In the genomic region with DNA sequence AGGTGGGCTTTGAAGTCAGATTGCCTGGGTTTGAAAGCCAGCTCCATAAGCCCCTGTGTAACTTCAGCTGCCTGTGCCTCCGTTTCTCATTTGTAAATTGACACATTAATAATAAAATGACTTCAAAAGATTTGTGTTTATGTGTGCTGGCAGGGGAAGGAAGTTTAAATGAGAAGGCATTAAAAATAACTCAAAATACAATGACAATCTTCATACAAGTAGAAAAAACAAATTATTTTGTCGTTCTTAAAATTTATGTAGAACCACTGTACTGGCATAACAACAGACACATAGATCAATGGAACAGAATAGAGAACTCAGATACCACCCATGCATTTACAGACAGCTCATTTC, we compare ENCODE assay signal across 1 cellular context.
TF ChIP-seq lines count a peak whose summit lies in the region.

No MANE protein-coding gene starts in this region.

TF ChIP-seq in HepG2, 621 proteins besides CTCF, POLR2A, EP300 and RAD21 (continued from another document):
- TF ChIP-seq, protein P1, sequence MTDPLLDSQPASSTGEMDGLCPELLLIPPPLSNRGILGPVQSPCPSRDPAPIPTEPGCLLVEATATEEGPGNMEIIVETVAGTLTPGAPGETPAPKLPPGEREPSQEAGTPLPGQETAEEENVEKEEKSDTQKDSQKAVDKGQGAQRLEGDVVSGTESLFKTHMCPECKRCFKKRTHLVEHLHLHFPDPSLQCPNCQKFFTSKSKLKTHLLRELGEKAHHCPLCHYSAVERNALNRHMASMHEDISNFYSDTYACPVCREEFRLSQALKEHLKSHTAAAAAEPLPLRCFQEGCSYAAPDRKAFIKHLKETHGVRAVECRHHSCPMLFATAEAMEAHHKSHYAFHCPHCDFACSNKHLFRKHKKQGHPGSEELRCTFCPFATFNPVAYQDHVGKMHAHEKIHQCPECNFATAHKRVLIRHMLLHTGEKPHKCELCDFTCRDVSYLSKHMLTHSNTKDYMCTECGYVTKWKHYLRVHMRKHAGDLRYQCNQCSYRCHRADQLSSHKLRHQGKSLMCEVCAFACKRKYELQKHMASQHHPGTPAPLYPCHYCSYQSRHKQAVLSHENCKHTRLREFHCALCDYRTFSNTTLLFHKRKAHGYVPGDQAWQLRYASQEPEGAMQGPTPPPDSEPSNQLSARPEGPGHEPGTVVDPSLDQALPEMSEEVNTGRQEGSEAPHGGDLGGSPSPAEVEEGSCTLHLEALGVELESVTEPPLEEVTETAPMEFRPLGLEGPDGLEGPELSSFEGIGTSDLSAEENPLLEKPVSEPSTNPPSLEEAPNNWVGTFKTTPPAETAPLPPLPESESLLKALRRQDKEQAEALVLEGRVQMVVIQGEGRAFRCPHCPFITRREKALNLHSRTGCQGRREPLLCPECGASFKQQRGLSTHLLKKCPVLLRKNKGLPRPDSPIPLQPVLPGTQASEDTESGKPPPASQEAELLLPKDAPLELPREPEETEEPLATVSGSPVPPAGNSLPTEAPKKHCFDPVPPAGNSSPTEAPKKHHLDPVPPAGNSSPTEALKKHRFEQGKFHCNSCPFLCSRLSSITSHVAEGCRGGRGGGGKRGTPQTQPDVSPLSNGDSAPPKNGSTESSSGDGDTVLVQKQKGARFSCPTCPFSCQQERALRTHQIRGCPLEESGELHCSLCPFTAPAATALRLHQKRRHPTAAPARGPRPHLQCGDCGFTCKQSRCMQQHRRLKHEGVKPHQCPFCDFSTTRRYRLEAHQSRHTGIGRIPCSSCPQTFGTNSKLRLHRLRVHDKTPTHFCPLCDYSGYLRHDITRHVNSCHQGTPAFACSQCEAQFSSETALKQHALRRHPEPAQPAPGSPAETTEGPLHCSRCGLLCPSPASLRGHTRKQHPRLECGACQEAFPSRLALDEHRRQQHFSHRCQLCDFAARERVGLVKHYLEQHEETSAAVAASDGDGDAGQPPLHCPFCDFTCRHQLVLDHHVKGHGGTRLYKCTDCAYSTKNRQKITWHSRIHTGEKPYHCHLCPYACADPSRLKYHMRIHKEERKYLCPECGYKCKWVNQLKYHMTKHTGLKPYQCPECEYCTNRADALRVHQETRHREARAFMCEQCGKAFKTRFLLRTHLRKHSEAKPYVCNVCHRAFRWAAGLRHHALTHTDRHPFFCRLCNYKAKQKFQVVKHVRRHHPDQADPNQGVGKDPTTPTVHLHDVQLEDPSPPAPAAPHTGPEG (CRISPR knock-in tag; IDR thresholded peaks at IDR 0.05) = no peak
- TF ChIP-seq ZFP36 (IDR thresholded peaks at IDR 0.05; ENCODE audit: borderline replicate concordance, low read depth, low read length, partially characterized antibody) (no peak), NONO (IDR thresholded peaks at IDR 0.05) (no peak), NONO (CRISPR knock-in tag; conservative IDR thresholded peaks at IDR 0.05) (0 out of 2 replicates have a peak, but pooled peaks have one; percentile 13)
TF ChIP-seq in HepG2: peak in this region for 2.
